23 cellular contexts compared by ENCODE assay signal in genomic region chr4:38715076-38715475, GRCh38. TPM values are rescaled to one million over a fixed set of nuclear protein-coding genes. Genes with fewer than 3 reads are reported as not detected.
DNase-seq lines count a peak whose midpoint lies in the region; TF ChIP-seq lines count a peak whose summit lies in the region.
"Had no signal": no experiment of that assay in that cellular context is flagged by ENCODE, and none has a peak within 500 bp of the region (broad histone marks: within the 10 kb centered on the region; RNA-seq: fewer than 3 reads in every experiment).

No MANE protein-coding gene starts in this region.

- H4K20me1 ChIP-seq in hepatocyte (ENCODE audit: insufficient read depth, poor library complexity, severe bottlenecking), result no peaks in the 10 kb centered on the region

- peaks cover 29% of the 10 kb centered on the region for H3K27me3 Mint-ChIP-seq in activated CD4-positive, alpha-beta T cell treated with anti-CD3 and anti-CD28 coated beads, Interleukin-2, amount 10 ng/mL, durations not matched to agents 24 days and 14 days

- intact Hi-C loops in activated CD4-positive, alpha-beta T cell treated with anti-CD3 and anti-CD28 coated beads, Interleukin-2, amount 10 ng/mL, durations not matched to agents 24 days and 14 days (cut with micrococcal nuclease), result no loop called here

- no peak overlapping the region for H3K9ac ChIP-seq in adipocyte (ENCODE audit: low read length)

- H3K27ac ChIP-seq in hepatocyte (no peak overlapping the region), tibial nerve (no peak overlapping the region)

- H3K27me3 ChIP-seq in adipocyte (replicated peaks; ENCODE audit: control insufficient read depth, insufficient read depth, low read length) (no peaks in the 10 kb centered on the region), hepatocyte (no peaks in the 10 kb centered on the region), tibial nerve (no peaks in the 10 kb centered on the region)

- H3K9me3 Mint-ChIP-seq in activated CD4-positive, alpha-beta T cell treated with anti-CD3 and anti-CD28 coated beads, Interleukin-2, amount 10 ng/mL, durations not matched to agents 24 days and 14 days, result peaks cover 7% of the 10 kb centered on the region

- DNase-seq in AG10803 (ENCODE audit: low read depth) (peak; percentile 87), GM04503 (ENCODE audit: low read depth) (peak; percentile 45), adipocyte (ENCODE audit: low read depth) (peak; percentile 37), fibroblast of the conjunctiva (ENCODE audit: low read depth) (peak; percentile 24), hepatocyte (ENCODE audit: low spot score) (no peak), tibial nerve (ENCODE audit: low spot score in 2 of 2) (no peak)
- DNase-seq in activated CD4-positive, alpha-beta T cell treated with anti-CD3 and anti-CD28 coated beads, Interleukin-2, amount 10 ng/mL, durations not matched to agents 24 days and 14 days, result no peak
- DNase-seq in activated CD4-positive, CD25-positive, alpha-beta regulatory T cell treated with anti-CD3 and anti-CD28 coated beads, Interleukin-2, amount 50 U/mL, for 72 hours, result no peak
- DNase-seq: C1 segment of cervical spinal cord; CD4-positive, alpha-beta memory T cell; COR-L47; DMS53; GF-D8; Kasumi-1; MV-4-11; NCI-H1105 treated with DMSO at 0.1 percent for 48 hours; NCI-H2029; NCI-H446 treated with DMSO at 0.1 percent for 48 hours; NCI-H526; NCI-H82; NK-92 treated with Interleukin-12 subunit alpha and Interleukin-12 subunit beta, amount 100 ng/mL, for 24 hours; PC-3; SHP77 had no signal

- no peak overlapping the region for H3K27ac Mint-ChIP-seq in activated CD4-positive, alpha-beta T cell treated with anti-CD3 and anti-CD28 coated beads, Interleukin-2, amount 10 ng/mL, durations not matched to agents 24 days and 14 days
- H3K27ac Mint-ChIP-seq: CD4-positive, alpha-beta memory T cell had no signal

- no peak overlapping the region for H3K4me2 ChIP-seq in hepatocyte

- TF ChIP-seq CTCF in AG10803 (conservative IDR thresholded peaks at IDR 0.05; ENCODE audit: low read length) (no peak), hepatocyte (IDR thresholded peaks at IDR 0.05; ENCODE audit: poor library complexity) (no peak), tibial nerve (IDR thresholded peaks at IDR 0.05) (no peak)

- H3K4me3 ChIP-seq in AG10803 (ENCODE audit: low read length) (no peak overlapping the region), adipocyte (ENCODE audit: low read length) (no peak overlapping the region), hepatocyte (no peak overlapping the region), tibial nerve (no peak overlapping the region)

- H3K36me3 Mint-ChIP-seq in activated CD4-positive, alpha-beta T cell treated with anti-CD3 and anti-CD28 coated beads, Interleukin-2, amount 10 ng/mL, durations not matched to agents 24 days and 14 days (ENCODE audit: low read depth), result no peaks in the 10 kb centered on the region

- no peaks in the 10 kb centered on the region for H3K9me2 ChIP-seq in hepatocyte (replicated peaks; ENCODE audit: insufficient read depth)

- H3K79me2 ChIP-seq in hepatocyte, result no peaks in the 10 kb centered on the region

- peaks cover 2% of the 10 kb centered on the region for H3K4me1 Mint-ChIP-seq in activated CD4-positive, alpha-beta T cell treated with anti-CD3 and anti-CD28 coated beads, Interleukin-2, amount 10 ng/mL, durations not matched to agents 24 days and 14 days

- no peak for TF ChIP-seq POLR2A in tibial nerve (IDR thresholded peaks at IDR 0.05)

- H3K4me3 Mint-ChIP-seq in activated CD4-positive, alpha-beta T cell treated with anti-CD3 and anti-CD28 coated beads, Interleukin-2, amount 10 ng/mL, durations not matched to agents 24 days and 14 days, result no peak overlapping the region
- H3K4me3 Mint-ChIP-seq: CD4-positive, alpha-beta memory T cell had no signal

- no peak for TF ChIP-seq EP300 in tibial nerve (IDR thresholded peaks at IDR 0.05)

- 65% methylated on average over 4 of the region's 4 CpGs for WGBS in hepatocyte (ENCODE audit: low lambda C conversion rate, missing lambda C conversion rate)
- WGBS in tibial nerve, 2 donors, result 43 to 66% methylated on average over 4 of the region's 4 CpGs

- H3K9me3 ChIP-seq in adipocyte (ENCODE audit: control insufficient read depth, low read length) (no peaks in the 10 kb centered on the region), hepatocyte (ENCODE audit: low read depth) (no peaks in the 10 kb centered on the region), tibial nerve (no peaks in the 10 kb centered on the region)

- peaks cover 4% of the 10 kb centered on the region for H3K4me1 ChIP-seq in adipocyte (ENCODE audit: control insufficient read depth, insufficient read depth, low read length)
- H3K4me1 ChIP-seq in hepatocyte (ENCODE audit: insufficient read depth), result no peaks in the 10 kb centered on the region
- no peaks in the 10 kb centered on the region for H3K4me1 ChIP-seq in tibial nerve

- H3K36me3 ChIP-seq in adipocyte (ENCODE audit: control insufficient read depth, insufficient read depth, low read length, severe bottlenecking) (no peaks in the 10 kb centered on the region), hepatocyte (replicated peaks; ENCODE audit: insufficient read depth, low read depth) (no peaks in the 10 kb centered on the region), tibial nerve (no peaks in the 10 kb centered on the region)

- H2AFZ ChIP-seq in hepatocyte, result no peak overlapping the region

RNA-seq across cellular contexts. Expression of gene KLF3, which starts 51.1 kb away (rescaled TPM):
- total RNA-seq in hepatocyte (77.3 and 81.1 TPM in 2 replicates), tibial nerve (10 to 100 TPM; 36.3 to 70.1 (median 38.4) TPM)
- polyA plus RNA-seq in hepatocyte, result 68.4 and 74.2 TPM in 2 replicates
- total RNA-seq in activated CD4-positive, alpha-beta T cell treated with anti-CD3 and anti-CD28 coated beads, Interleukin-2, amount 10 ng/mL, durations not matched to agents 24 days and 14 days, result 0.83 and 1.0 TPM in 2 replicates

Comparison
In these comparisons a context has a peak if more than half of its experiments do, and no peak if none do; other contexts are left out.
1. DNase-seq: peak in AG10803 (single experiment), GM04503 (single experiment), adipocyte (single experiment) and fibroblast of the conjunctiva (single experiment); none in hepatocyte (single experiment), activated CD4-positive, alpha-beta T cell treated with anti-CD3 and anti-CD28 coated beads, Interleukin-2, amount 10 ng/mL, durations not matched to agents 24 days and 14 days (single experiment), tibial nerve (0 of 2) and activated CD4-positive, CD25-positive, alpha-beta regulatory T cell treated with anti-CD3 and anti-CD28 coated beads, Interleukin-2, amount 50 U/mL, for 72 hours (single experiment).
2. RNA of gene KLF3, which starts 51.1 kb away (total RNA-seq): 77.3 to 81.1 TPM in hepatocyte and 36.3 to 70.1 TPM in tibial nerve; 0.83 to 1.0 TPM in activated CD4-positive, alpha-beta T cell treated with anti-CD3 and anti-CD28 coated beads, Interleukin-2, amount 10 ng/mL, durations not matched to agents 24 days and 14 days; every median in the first group is over 10 times any median in the second.